Comparison of ENCODE assay signal across 1 cellular context in genomic region chr18:2655153-2655953, GRCh38.
A peak's percentile ranks its signal among the peaks of the same experiment; 100 is the strongest.
TF ChIP-seq lines count a peak whose summit lies in the region.

Gene SMCHD1 (plus strand): TSS chr18:2655726. CDS start chr18:2656076, 350 bp downstream.

TF ChIP-seq in HepG2, 621 proteins besides CTCF, POLR2A, EP300 and RAD21 (continued from another document and continues in another):
- no peak for TF ChIP-seq HOMEZ (CRISPR knock-in tag; IDR thresholded peaks at IDR 0.05; ENCODE audit: low read depth)
- peak; percentile 17; the same call in 1 of the 2 replicates for TF ChIP-seq ZNF281 (CRISPR knock-in tag; IDR thresholded peaks at IDR 0.05; ENCODE audit: borderline replicate concordance)
- TF ChIP-seq ZBTB39 (CRISPR knock-in tag; IDR thresholded peaks at IDR 0.05) = 0 out of 2 replicates have a peak, but pooled peaks have one; percentile 74
- TF ChIP-seq, protein P1, sequence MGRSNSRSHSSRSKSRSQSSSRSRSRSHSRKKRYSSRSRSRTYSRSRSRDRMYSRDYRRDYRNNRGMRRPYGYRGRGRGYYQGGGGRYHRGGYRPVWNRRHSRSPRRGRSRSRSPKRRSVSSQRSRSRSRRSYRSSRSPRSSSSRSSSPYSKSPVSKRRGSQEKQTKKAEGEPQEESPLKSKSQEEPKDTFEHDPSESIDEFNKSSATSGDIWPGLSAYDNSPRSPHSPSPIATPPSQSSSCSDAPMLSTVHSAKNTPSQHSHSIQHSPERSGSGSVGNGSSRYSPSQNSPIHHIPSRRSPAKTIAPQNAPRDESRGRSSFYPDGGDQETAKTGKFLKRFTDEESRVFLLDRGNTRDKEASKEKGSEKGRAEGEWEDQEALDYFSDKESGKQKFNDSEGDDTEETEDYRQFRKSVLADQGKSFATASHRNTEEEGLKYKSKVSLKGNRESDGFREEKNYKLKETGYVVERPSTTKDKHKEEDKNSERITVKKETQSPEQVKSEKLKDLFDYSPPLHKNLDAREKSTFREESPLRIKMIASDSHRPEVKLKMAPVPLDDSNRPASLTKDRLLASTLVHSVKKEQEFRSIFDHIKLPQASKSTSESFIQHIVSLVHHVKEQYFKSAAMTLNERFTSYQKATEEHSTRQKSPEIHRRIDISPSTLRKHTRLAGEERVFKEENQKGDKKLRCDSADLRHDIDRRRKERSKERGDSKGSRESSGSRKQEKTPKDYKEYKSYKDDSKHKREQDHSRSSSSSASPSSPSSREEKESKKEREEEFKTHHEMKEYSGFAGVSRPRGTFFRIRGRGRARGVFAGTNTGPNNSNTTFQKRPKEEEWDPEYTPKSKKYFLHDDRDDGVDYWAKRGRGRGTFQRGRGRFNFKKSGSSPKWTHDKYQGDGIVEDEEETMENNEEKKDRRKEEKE (IDR thresholded peaks at IDR 0.05) = no peak
- TF ChIP-seq ZSCAN30 (CRISPR knock-in tag; IDR thresholded peaks at IDR 0.05) = peak; percentile 59; the same call in 1 of the 2 replicates
- TF ChIP-seq HBP1 (CRISPR knock-in tag; IDR thresholded peaks at IDR 0.05; ENCODE audit: low read depth) = 0 out of 2 replicates have a peak, but pooled peaks have one; percentile 29
- no peak; the same call in 1 of the 2 replicates for TF ChIP-seq ZC3H13 (CRISPR knock-in tag; IDR thresholded peaks at IDR 0.05)
- TF ChIP-seq CBFB (CRISPR knock-in tag; IDR thresholded peaks at IDR 0.05) = no peak
- TF ChIP-seq, protein P2, sequence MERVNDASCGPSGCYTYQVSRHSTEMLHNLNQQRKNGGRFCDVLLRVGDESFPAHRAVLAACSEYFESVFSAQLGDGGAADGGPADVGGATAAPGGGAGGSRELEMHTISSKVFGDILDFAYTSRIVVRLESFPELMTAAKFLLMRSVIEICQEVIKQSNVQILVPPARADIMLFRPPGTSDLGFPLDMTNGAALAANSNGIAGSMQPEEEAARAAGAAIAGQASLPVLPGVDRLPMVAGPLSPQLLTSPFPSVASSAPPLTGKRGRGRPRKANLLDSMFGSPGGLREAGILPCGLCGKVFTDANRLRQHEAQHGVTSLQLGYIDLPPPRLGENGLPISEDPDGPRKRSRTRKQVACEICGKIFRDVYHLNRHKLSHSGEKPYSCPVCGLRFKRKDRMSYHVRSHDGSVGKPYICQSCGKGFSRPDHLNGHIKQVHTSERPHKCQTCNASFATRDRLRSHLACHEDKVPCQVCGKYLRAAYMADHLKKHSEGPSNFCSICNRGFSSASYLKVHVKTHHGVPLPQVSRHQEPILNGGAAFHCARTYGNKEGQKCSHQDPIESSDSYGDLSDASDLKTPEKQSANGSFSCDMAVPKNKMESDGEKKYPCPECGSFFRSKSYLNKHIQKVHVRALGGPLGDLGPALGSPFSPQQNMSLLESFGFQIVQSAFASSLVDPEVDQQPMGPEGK (CRISPR knock-in tag; IDR thresholded peaks at IDR 0.05) = peak; percentile 31; the same call in 1 of the 2 replicates
- TF ChIP-seq FOXA1 (IDR thresholded peaks at IDR 0.05) = no peak
- no peak for TF ChIP-seq FOXA1 (CRISPR knock-in tag; IDR thresholded peaks at IDR 0.05)
- TF ChIP-seq ZNF788 (CRISPR knock-in tag; IDR thresholded peaks at IDR 0.05; ENCODE audit: borderline replicate concordance) = peak; percentile 32; the same call in 1 of the 2 replicates
- peak; percentile 61; the same call in 1 of the 2 replicates for TF ChIP-seq ZNF446 (CRISPR knock-in tag; IDR thresholded peaks at IDR 0.05)
- TF ChIP-seq ZMYM4 (CRISPR knock-in tag; IDR thresholded peaks at IDR 0.05) = peak; percentile 69
- peak; percentile 99 for TF ChIP-seq CREB1 (IDR thresholded peaks at IDR 0.05)
- peak; percentile 58 for TF ChIP-seq CREB1 (CRISPR knock-in tag; IDR thresholded peaks at IDR 0.05)
- TF ChIP-seq ZNF747 (CRISPR knock-in tag; IDR thresholded peaks at IDR 0.05; ENCODE audit: borderline replicate concordance) = peak; percentile 77; the same call in 1 of the 2 replicates
- peak; percentile 78 for TF ChIP-seq KDM2A (CRISPR knock-in tag; IDR thresholded peaks at IDR 0.05; ENCODE audit: borderline replicate concordance, low read depth)
- no peak for TF ChIP-seq MATR3 (CRISPR knock-in tag; IDR thresholded peaks at IDR 0.05)
- TF ChIP-seq RELA (CRISPR knock-in tag; IDR thresholded peaks at IDR 0.05) = 0 out of 2 replicates have a peak, but pooled peaks have one; percentile 10
- no peak for TF ChIP-seq ZNF619 (CRISPR knock-in tag; IDR thresholded peaks at IDR 0.05)
- TF ChIP-seq ZBTB7A (CRISPR knock-in tag; IDR thresholded peaks at IDR 0.05) = peak; percentile 53; the same call in 1 of the 2 replicates
- TF ChIP-seq, protein P3, sequence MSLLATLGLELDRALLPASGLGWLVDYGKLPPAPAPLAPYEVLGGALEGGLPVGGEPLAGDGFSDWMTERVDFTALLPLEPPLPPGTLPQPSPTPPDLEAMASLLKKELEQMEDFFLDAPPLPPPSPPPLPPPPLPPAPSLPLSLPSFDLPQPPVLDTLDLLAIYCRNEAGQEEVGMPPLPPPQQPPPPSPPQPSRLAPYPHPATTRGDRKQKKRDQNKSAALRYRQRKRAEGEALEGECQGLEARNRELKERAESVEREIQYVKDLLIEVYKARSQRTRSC (CRISPR knock-in tag; IDR thresholded peaks at IDR 0.05; ENCODE audit: low read depth) = peak; percentile 77; the same call in 1 of the 2 replicates
- TF ChIP-seq POLR2G (IDR thresholded peaks at IDR 0.05; ENCODE audit: low read depth, low read length) = peak; percentile 92
- peak; percentile 58; the same call in 1 of the 2 replicates for TF ChIP-seq ZNF263 (CRISPR knock-in tag; IDR thresholded peaks at IDR 0.05)
- TF ChIP-seq DR1 (CRISPR knock-in tag; IDR thresholded peaks at IDR 0.05) = no peak; the same call in 1 of the 2 replicates
- peak; percentile 65; the same call in 1 of the 2 replicates for TF ChIP-seq KDM3A (CRISPR knock-in tag; IDR thresholded peaks at IDR 0.05; ENCODE audit: low read depth)
- no peak for TF ChIP-seq ZNF780A (CRISPR knock-in tag; IDR thresholded peaks at IDR 0.05)
- peak; percentile 93 for TF ChIP-seq CREM (IDR thresholded peaks at IDR 0.05)
- TF ChIP-seq CREM (CRISPR knock-in tag; IDR thresholded peaks at IDR 0.05) = peak; percentile 61
- TF ChIP-seq, protein P4, sequence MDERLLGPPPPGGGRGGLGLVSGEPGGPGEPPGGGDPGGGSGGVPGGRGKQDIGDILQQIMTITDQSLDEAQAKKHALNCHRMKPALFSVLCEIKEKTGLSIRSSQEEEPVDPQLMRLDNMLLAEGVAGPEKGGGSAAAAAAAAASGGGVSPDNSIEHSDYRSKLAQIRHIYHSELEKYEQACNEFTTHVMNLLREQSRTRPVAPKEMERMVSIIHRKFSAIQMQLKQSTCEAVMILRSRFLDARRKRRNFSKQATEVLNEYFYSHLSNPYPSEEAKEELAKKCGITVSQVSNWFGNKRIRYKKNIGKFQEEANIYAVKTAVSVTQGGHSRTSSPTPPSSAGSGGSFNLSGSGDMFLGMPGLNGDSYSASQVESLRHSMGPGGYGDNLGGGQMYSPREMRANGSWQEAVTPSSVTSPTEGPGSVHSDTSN (CRISPR knock-in tag; IDR thresholded peaks at IDR 0.05) = no peak
- TF ChIP-seq YY1 (IDR thresholded peaks at IDR 0.05; ENCODE audit: insufficient read depth, insufficient replicate concordance, low read depth, low read length) = peak; percentile 10
- no peak for TF ChIP-seq HMGA1 (CRISPR knock-in tag; conservative IDR thresholded peaks at IDR 0.05)
- TF ChIP-seq TIGD3 (CRISPR knock-in tag; IDR thresholded peaks at IDR 0.05; ENCODE audit: borderline replicate concordance) = no peak
- TF ChIP-seq, protein P5, sequence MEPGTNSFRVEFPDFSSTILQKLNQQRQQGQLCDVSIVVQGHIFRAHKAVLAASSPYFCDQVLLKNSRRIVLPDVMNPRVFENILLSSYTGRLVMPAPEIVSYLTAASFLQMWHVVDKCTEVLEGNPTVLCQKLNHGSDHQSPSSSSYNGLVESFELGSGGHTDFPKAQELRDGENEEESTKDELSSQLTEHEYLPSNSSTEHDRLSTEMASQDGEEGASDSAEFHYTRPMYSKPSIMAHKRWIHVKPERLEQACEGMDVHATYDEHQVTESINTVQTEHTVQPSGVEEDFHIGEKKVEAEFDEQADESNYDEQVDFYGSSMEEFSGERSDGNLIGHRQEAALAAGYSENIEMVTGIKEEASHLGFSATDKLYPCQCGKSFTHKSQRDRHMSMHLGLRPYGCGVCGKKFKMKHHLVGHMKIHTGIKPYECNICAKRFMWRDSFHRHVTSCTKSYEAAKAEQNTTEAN (CRISPR knock-in tag; conservative IDR thresholded peaks at IDR 0.05) = peak; percentile 58; the same call in 1 of the 2 replicates
- TF ChIP-seq, protein P6, sequence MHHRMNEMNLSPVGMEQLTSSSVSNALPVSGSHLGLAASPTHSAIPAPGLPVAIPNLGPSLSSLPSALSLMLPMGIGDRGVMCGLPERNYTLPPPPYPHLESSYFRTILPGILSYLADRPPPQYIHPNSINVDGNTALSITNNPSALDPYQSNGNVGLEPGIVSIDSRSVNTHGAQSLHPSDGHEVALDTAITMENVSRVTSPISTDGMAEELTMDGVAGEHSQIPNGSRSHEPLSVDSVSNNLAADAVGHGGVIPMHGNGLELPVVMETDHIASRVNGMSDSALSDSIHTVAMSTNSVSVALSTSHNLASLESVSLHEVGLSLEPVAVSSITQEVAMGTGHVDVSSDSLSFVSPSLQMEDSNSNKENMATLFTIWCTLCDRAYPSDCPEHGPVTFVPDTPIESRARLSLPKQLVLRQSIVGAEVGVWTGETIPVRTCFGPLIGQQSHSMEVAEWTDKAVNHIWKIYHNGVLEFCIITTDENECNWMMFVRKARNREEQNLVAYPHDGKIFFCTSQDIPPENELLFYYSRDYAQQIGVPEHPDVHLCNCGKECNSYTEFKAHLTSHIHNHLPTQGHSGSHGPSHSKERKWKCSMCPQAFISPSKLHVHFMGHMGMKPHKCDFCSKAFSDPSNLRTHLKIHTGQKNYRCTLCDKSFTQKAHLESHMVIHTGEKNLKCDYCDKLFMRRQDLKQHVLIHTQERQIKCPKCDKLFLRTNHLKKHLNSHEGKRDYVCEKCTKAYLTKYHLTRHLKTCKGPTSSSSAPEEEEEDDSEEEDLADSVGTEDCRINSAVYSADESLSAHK (CRISPR knock-in tag; IDR thresholded peaks at IDR 0.05; ENCODE audit: borderline replicate concordance) = no peak; the same call in 1 of the 2 replicates
